ENCODE assay signal across 2 cellular contexts in the genomic region with DNA sequence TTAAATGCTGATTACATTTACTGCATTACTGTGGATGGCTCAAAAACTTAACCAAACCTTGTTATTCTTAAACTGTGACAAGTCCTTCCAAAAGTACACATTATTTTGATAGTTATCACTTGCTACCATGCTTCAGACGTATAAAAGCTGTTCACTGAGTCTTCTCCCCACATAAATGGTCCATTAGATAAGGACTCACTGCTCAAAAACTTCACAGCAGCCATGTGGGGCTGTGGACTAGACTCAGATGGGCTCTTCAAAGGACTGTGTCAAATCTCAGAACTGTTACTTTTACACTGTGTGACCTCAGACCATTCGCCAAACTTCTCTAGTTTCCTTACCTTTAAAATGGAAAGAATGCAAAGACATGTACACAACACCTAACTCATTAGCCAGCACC.
TF ChIP-seq lines count a peak whose summit lies in the region.

No MANE protein-coding gene starts in this region.

TF ChIP-seq in IMR-90, 13 proteins besides CTCF, POLR2A, EP300 and RAD21:
- TF ChIP-seq NFE2L2 (IDR thresholded peaks at IDR 0.05; ENCODE audit: low read depth, low read length) (no peak), CEBPB (IDR thresholded peaks at IDR 0.05; ENCODE audit: low read depth, low read length) (no peak), RFX5 (IDR thresholded peaks at IDR 0.05; ENCODE audit: low read depth, low read length) (no peak), MAFK (IDR thresholded peaks at IDR 0.05; ENCODE audit: low read depth, low read length) (no peak)
TF ChIP-seq in IMR-90: peak in this region for 0.

TF ChIP-seq in K562, 482 proteins besides CTCF, POLR2A, EP300 and RAD21 (continues in another document):
- TF ChIP-seq, protein P1, sequence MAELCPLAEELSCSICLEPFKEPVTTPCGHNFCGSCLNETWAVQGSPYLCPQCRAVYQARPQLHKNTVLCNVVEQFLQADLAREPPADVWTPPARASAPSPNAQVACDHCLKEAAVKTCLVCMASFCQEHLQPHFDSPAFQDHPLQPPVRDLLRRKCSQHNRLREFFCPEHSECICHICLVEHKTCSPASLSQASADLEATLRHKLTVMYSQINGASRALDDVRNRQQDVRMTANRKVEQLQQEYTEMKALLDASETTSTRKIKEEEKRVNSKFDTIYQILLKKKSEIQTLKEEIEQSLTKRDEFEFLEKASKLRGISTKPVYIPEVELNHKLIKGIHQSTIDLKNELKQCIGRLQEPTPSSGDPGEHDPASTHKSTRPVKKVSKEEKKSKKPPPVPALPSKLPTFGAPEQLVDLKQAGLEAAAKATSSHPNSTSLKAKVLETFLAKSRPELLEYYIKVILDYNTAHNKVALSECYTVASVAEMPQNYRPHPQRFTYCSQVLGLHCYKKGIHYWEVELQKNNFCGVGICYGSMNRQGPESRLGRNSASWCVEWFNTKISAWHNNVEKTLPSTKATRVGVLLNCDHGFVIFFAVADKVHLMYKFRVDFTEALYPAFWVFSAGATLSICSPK (IDR thresholded peaks at IDR 0.05; ENCODE audit: borderline replicate concordance): no peak
- no peak for TF ChIP-seq ZKSCAN1 (IDR thresholded peaks at IDR 0.05; ENCODE audit: low read depth, low read length)
- TF ChIP-seq IRF9 (tag; IDR thresholded peaks at IDR 0.05): no peak
- TF ChIP-seq CBX3 (IDR thresholded peaks at IDR 0.05; ENCODE audit: borderline replicate concordance in 1 of 2, low read length in 2 of 2): no peak
- no peak for TF ChIP-seq CEBPZ (IDR thresholded peaks at IDR 0.05; ENCODE audit: borderline replicate concordance, low read depth, low read length)
- TF ChIP-seq BRF1 (IDR thresholded peaks at IDR 0.05; ENCODE audit: borderline replicate concordance, extremely low read depth, insufficient read length): no peak
- TF ChIP-seq TAF1 (IDR thresholded peaks at IDR 0.05; ENCODE audit: control insufficient read depth, extremely low read depth, insufficient read depth, low read length, severe bottlenecking): no peak
- TF ChIP-seq ATF7 (IDR thresholded peaks at IDR 0.05): no peak
- TF ChIP-seq BCOR (IDR thresholded peaks at IDR 0.05): 0 out of 2 replicates have a peak, but pooled peaks have one; percentile 12
- TF ChIP-seq ZBTB1 (CRISPR knock-in tag; IDR thresholded peaks at IDR 0.05; ENCODE audit: borderline replicate concordance, low read depth): no peak
- TF ChIP-seq, protein P2, sequence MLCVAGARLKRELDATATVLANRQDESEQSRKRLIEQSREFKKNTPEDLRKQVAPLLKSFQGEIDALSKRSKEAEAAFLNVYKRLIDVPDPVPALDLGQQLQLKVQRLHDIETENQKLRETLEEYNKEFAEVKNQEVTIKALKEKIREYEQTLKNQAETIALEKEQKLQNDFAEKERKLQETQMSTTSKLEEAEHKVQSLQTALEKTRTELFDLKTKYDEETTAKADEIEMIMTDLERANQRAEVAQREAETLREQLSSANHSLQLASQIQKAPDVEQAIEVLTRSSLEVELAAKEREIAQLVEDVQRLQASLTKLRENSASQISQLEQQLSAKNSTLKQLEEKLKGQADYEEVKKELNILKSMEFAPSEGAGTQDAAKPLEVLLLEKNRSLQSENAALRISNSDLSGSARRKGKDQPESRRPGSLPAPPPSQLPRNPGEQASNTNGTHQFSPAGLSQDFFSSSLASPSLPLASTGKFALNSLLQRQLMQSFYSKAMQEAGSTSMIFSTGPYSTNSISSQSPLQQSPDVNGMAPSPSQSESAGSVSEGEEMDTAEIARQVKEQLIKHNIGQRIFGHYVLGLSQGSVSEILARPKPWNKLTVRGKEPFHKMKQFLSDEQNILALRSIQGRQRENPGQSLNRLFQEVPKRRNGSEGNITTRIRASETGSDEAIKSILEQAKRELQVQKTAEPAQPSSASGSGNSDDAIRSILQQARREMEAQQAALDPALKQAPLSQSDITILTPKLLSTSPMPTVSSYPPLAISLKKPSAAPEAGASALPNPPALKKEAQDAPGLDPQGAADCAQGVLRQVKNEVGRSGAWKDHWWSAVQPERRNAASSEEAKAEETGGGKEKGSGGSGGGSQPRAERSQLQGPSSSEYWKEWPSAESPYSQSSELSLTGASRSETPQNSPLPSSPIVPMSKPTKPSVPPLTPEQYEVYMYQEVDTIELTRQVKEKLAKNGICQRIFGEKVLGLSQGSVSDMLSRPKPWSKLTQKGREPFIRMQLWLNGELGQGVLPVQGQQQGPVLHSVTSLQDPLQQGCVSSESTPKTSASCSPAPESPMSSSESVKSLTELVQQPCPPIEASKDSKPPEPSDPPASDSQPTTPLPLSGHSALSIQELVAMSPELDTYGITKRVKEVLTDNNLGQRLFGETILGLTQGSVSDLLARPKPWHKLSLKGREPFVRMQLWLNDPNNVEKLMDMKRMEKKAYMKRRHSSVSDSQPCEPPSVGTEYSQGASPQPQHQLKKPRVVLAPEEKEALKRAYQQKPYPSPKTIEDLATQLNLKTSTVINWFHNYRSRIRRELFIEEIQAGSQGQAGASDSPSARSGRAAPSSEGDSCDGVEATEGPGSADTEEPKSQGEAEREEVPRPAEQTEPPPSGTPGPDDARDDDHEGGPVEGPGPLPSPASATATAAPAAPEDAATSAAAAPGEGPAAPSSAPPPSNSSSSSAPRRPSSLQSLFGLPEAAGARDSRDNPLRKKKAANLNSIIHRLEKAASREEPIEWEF (CRISPR knock-in tag; IDR thresholded peaks at IDR 0.05): no peak
- no peak for TF ChIP-seq HMG20B (CRISPR knock-in tag; IDR thresholded peaks at IDR 0.05)
- TF ChIP-seq KLF16 (IDR thresholded peaks at IDR 0.05): no peak; the same call in 1 of the 2 replicates
- no peak for TF ChIP-seq PHB (CRISPR knock-in tag; IDR thresholded peaks at IDR 0.05)
- no peak for TF ChIP-seq U2AF1 (optimal IDR thresholded peaks at IDR 0.05; ENCODE audit: low read depth, low read length)
- TF ChIP-seq CTBP1 (IDR thresholded peaks at IDR 0.05; ENCODE audit: borderline replicate concordance): no peak
- TF ChIP-seq CBX8 (IDR thresholded peaks at IDR 0.05; ENCODE audit: borderline replicate concordance, extremely low read depth, low read depth, low read length, poor library complexity, severe bottlenecking): no peak
- TF ChIP-seq TEAD2 (tag; IDR thresholded peaks at IDR 0.05): no peak
- TF ChIP-seq NFXL1 (CRISPR knock-in tag; IDR thresholded peaks at IDR 0.05): no peak
- no peak for TF ChIP-seq HINFP (tag; conservative IDR thresholded peaks at IDR 0.05; ENCODE audit: low read depth)
- TF ChIP-seq DPF2 (IDR thresholded peaks at IDR 0.05): peak; percentile 69; the same call in 1 of the 2 replicates
- no peak for TF ChIP-seq CEBPB (tag; IDR thresholded peaks at IDR 0.05)
- no peak for TF ChIP-seq RBBP5 (IDR thresholded peaks at IDR 0.05; ENCODE audit: borderline replicate concordance, insufficient read depth, low read length, poor library complexity, severe bottlenecking)
- peak; percentile 52; the same call in 1 of the 2 replicates for TF ChIP-seq MYC (IDR thresholded peaks at IDR 0.05; ENCODE audit: low read depth, low read length)
- TF ChIP-seq MYC (CRISPR knock-in tag; IDR thresholded peaks at IDR 0.05; ENCODE audit: borderline replicate concordance, low read depth): no peak
- TF ChIP-seq, protein P3, sequence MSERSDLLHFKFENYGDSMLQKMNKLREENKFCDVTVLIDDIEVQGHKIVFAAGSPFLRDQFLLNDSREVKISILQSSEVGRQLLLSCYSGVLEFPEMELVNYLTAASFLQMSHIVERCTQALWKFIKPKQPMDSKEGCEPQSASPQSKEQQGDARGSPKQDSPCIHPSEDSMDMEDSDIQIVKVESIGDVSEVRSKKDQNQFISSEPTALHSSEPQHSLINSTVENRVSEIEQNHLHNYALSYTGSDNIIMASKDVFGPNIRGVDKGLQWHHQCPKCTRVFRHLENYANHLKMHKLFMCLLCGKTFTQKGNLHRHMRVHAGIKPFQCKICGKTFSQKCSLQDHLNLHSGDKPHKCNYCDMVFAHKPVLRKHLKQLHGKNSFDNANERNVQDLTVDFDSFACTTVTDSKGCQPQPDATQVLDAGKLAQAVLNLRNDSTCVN (CRISPR knock-in tag; IDR thresholded peaks at IDR 0.05): no peak
- no peak for TF ChIP-seq CHD2 (IDR thresholded peaks at IDR 0.05; ENCODE audit: low read depth, low read length)
- TF ChIP-seq FOXA3 (CRISPR knock-in tag; conservative IDR thresholded peaks at IDR 0.05 in 1 of 2, IDR thresholded peaks at IDR 0.05 in 1 of 2): no peak
- peak; percentile 44; the same call in 1 of the 2 replicates for TF ChIP-seq SMARCE1 (IDR thresholded peaks at IDR 0.05)
- no peak for TF ChIP-seq DNMT1 (IDR thresholded peaks at IDR 0.05)
- TF ChIP-seq ZNF274 (IDR thresholded peaks at IDR 0.05; ENCODE audit: borderline replicate concordance, low read depth, low read length): no peak
- TF ChIP-seq, protein P4, sequence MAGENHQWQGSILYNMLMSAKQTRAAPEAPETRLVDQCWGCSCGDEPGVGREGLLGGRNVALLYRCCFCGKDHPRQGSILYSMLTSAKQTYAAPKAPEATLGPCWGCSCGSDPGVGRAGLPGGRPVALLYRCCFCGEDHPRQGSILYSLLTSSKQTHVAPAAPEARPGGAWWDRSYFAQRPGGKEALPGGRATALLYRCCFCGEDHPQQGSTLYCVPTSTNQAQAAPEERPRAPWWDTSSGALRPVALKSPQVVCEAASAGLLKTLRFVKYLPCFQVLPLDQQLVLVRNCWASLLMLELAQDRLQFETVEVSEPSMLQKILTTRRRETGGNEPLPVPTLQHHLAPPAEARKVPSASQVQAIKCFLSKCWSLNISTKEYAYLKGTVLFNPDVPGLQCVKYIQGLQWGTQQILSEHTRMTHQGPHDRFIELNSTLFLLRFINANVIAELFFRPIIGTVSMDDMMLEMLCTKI (IDR thresholded peaks at IDR 0.05; ENCODE audit: partially characterized antibody): no peak
- no peak for TF ChIP-seq ZNF592 (IDR thresholded peaks at IDR 0.05)
- TF ChIP-seq GATAD2A (IDR thresholded peaks at IDR 0.05): no peak
- no peak for TF ChIP-seq ZNF77 (CRISPR knock-in tag; IDR thresholded peaks at IDR 0.05)
